19 cellular contexts compared by ENCODE assay signal in genomic region chr2:145350011-145350410, GRCh38.
A peak's percentile ranks its signal among the peaks of the same experiment; 100 is the strongest.
DNase-seq lines count a peak whose midpoint lies in the region; ATAC-seq, FAIRE-seq and TF ChIP-seq lines count a peak whose summit lies in the region.
"Had no signal": no experiment of that assay in that cellular context is flagged by ENCODE, and none has a peak within 500 bp of the region (broad histone marks: within the 10 kb centered on the region; RNA-seq: fewer than 3 reads in every experiment).

No MANE protein-coding gene starts in this region.

- peak overlapping the region; percentile 76 for H3K27ac Mint-ChIP-seq in astrocyte (ENCODE audit: unreplicated experiment)
- H3K27ac Mint-ChIP-seq: activated B cell treated with CpG ODN at 0.5 μM for 24 hours; activated naive CD4-positive, alpha-beta T cell treated with anti-CD3 and anti-CD28 coated beads for 36 hours; naive B cell had no signal

- no peak overlapping the region for H3K9ac ChIP-seq in astrocyte (ENCODE audit: low read length)

- H4K20me1 ChIP-seq in astrocyte (ENCODE audit: insufficient read depth, low read length) = no peaks in the 10 kb centered on the region

- peaks cover 17% of the 10 kb centered on the region for H3K4me1 Mint-ChIP-seq in astrocyte (ENCODE audit: low read depth, unreplicated experiment)
- H3K4me1 Mint-ChIP-seq: activated B cell treated with CpG ODN at 0.5 μM for 24 hours, naive B cell had no signal

- peak overlapping the region; percentile 42 for H3K4me2 ChIP-seq in astrocyte (ENCODE audit: low read length)
- H3K4me2 ChIP-seq: A549 had no signal

- peak; percentile 5 for DNase-seq in HK-2 (ENCODE audit: unreplicated experiment)
- DNase-seq in astrocyte (ENCODE audit: low read depth) = peak; percentile 80
- DNase-seq in hepatic stellate cell (ENCODE audit: low spot score) = peak; percentile 5
- DNase-seq in NCI-H1694 (lab: John Stamatoyannopoulos, UW) = no peak
- no peak for DNase-seq in amygdala (lab: John Stamatoyannopoulos, UW)
- no peak for DNase-seq in UCSD-AML1 (lab: John Stamatoyannopoulos, UW; ENCODE audit: unreplicated experiment)
- DNase-seq: activated B cell treated with CpG ODN at 0.5 μM for 24 hours; activated naive CD4-positive, alpha-beta T cell treated with anti-CD3 and anti-CD28 coated beads for 36 hours; H7; Karpas-422; naive B cell; NCI-H1930; NCI-H524 treated with DMSO at 0.1 percent for 48 hours; stimulated activated CD4-positive, alpha-beta T cell treated with anti-CD3 and anti-CD28 coated beads, Interleukin-4, amount 100 ng/mL, for 1 hour; transverse colon had no signal

- no peaks in the 10 kb centered on the region for H3K9me3 Mint-ChIP-seq in astrocyte (ENCODE audit: unreplicated experiment)
- H3K9me3 Mint-ChIP-seq: activated B cell treated with CpG ODN at 0.5 μM for 24 hours; activated naive CD4-positive, alpha-beta T cell treated with anti-CD3 and anti-CD28 coated beads for 36 hours; naive B cell had no signal

- no peak for TF ChIP-seq CTCF in astrocyte (IDR thresholded peaks at IDR 0.05; ENCODE audit: insufficient read depth, low read depth, low read length)

- H3K9me3 ChIP-seq in astrocyte (ENCODE audit: insufficient read depth, low read depth, low read length) = no peaks in the 10 kb centered on the region
- H3K9me3 ChIP-seq: A549, transverse colon had no signal

- peaks cover 5% of the 10 kb centered on the region for H3K4me1 ChIP-seq in ACC112 (ENCODE audit: control insufficient read depth, insufficient read depth, low read length, unreplicated experiment)
- no peaks in the 10 kb centered on the region for H3K4me1 ChIP-seq in astrocyte (ENCODE audit: insufficient read depth, low read length)
- H3K4me1 ChIP-seq: A549, transverse colon had no signal

- H2AFZ ChIP-seq in ACC112 (ENCODE audit: low read length, unreplicated experiment) (peak overlapping the region; percentile 53), astrocyte (ENCODE audit: low read depth, low read length) (peak overlapping the region; percentile 0)

- H3K4me3 ChIP-seq in ACC112 (ENCODE audit: low read depth, low read length) (no peak overlapping the region; the same call in 1 of the 2 replicates), astrocyte (ENCODE audit: insufficient read depth, low read depth, low read length) (no peak overlapping the region)
- H3K4me3 ChIP-seq: A549, transverse colon had no signal

- H3K4me3 Mint-ChIP-seq in astrocyte (ENCODE audit: unreplicated experiment) = no peak overlapping the region
- H3K4me3 Mint-ChIP-seq: activated B cell treated with CpG ODN at 0.5 μM for 24 hours; activated naive CD4-positive, alpha-beta T cell treated with anti-CD3 and anti-CD28 coated beads for 36 hours; naive B cell had no signal

- H3K36me3 ChIP-seq in ACC112 (ENCODE audit: insufficient read depth, low read length) (no peaks in the 10 kb centered on the region), astrocyte (ENCODE audit: insufficient read depth, low read length) (no peaks in the 10 kb centered on the region)
- H3K36me3 ChIP-seq: transverse colon had no signal

- no peaks in the 10 kb centered on the region for H3K36me3 Mint-ChIP-seq in astrocyte (ENCODE audit: low read depth, unreplicated experiment)
- H3K36me3 Mint-ChIP-seq: naive B cell had no signal

- FAIRE-seq in astrocyte (lab: Jason Lieb, UNC) = peak; percentile 81
- FAIRE-seq: A549 had no signal

- H3K79me2 ChIP-seq in ACC112 (ENCODE audit: control insufficient read depth, insufficient read depth, low read length, unreplicated experiment) = no peaks in the 10 kb centered on the region
- no peaks in the 10 kb centered on the region for H3K79me2 ChIP-seq in astrocyte (ENCODE audit: insufficient read depth, low read length)

- no peaks in the 10 kb centered on the region for H3K27me3 Mint-ChIP-seq in astrocyte (ENCODE audit: low read depth, unreplicated experiment)
- H3K27me3 Mint-ChIP-seq: activated B cell treated with CpG ODN at 0.5 μM for 24 hours, naive B cell had no signal

- H3K27ac ChIP-seq in ACC112 (ENCODE audit: low read depth, low read length) = no peak overlapping the region
- no peak overlapping the region for H3K27ac ChIP-seq in astrocyte (ENCODE audit: low read depth, low read length)
- H3K27ac ChIP-seq: A549, transverse colon had no signal

- no peak for ATAC-seq in GM18867 (IDR thresholded peaks at IDR 0.05; ENCODE audit: unreplicated experiment)
- ATAC-seq: A549, left lobe of liver had no signal

- H3K27me3 ChIP-seq in ACC112 (ENCODE audit: insufficient read depth, low read length) (no peaks in the 10 kb centered on the region), astrocyte (ENCODE audit: insufficient read depth, low read length) (no peaks in the 10 kb centered on the region)
- H3K27me3 ChIP-seq: transverse colon had no signal

Comparison
In these comparisons a context has a peak if more than half of its experiments do, and no peak if none do; other contexts are left out.
1. DNase-seq: peak in HK-2 (single experiment), astrocyte (single experiment) and hepatic stellate cell (single experiment); none in NCI-H1694 (single experiment), amygdala (0 of 56) and UCSD-AML1 (single experiment).